ENCODE assay signal across 16 cellular contexts in the genomic region with DNA sequence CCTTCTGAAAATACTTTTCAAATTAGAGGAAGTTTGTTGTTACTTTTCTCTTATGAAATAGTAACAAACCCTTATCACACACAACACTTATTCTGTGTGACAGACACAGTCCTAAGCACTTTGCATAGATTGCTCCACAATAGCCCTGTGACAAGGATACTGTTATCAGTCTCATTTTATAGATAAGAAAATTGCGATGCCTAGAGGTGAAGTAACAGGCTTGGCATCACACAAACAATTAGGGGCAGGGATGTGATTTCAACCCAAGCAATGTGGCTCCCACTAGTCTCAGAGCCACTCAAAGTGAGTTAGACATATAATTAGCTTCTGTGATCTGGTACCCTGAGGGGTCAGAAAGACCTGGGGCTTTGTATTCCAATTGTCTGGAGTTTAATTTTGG.
A peak's percentile ranks its signal among the peaks of the same experiment; 100 is the strongest.
DNase-seq lines count a peak whose midpoint lies in the region; ATAC-seq and TF ChIP-seq lines count a peak whose summit lies in the region.
"Had no signal": no experiment of that assay in that cellular context is flagged by ENCODE, and none has a peak within 500 bp of the region (broad histone marks: within the 10 kb centered on the region; RNA-seq: fewer than 3 reads in every experiment).

No MANE protein-coding gene starts in this region.

- TF ChIP-seq CTCF in right atrium auricular region (IDR thresholded peaks at IDR 0.05): no peak
- no peak for TF ChIP-seq CTCF in endodermal cell (conservative IDR thresholded peaks at IDR 0.05)
- no peak for TF ChIP-seq CTCF in CD8-positive, alpha-beta T cell (IDR thresholded peaks at IDR 0.05)

- ATAC-seq in Right ventricle myocardium superior (ENCODE audit: poor library complexity): peak; percentile 66
- no peak for ATAC-seq in CD8-positive, alpha-beta T cell

- no peaks in the 10 kb centered on the region for H3K27me3 ChIP-seq in right atrium auricular region
- H3K27me3 ChIP-seq in endodermal cell (ENCODE audit: control insufficient read depth, insufficient read depth, low read length, poor library complexity, severe bottlenecking): peaks cover 13% of the 10 kb centered on the region
- no peaks in the 10 kb centered on the region for H3K27me3 ChIP-seq in CD8-positive, alpha-beta T cell (ENCODE audit: insufficient read depth, low read length)

- CTCF ChIA-PET in CD8-positive, alpha-beta T cell (lab: Charles Lee): no interaction called here

- no peaks in the 10 kb centered on the region for H3K27me3 Mint-ChIP-seq in endodermal cell (ENCODE audit: insufficient read depth)
- H3K27me3 Mint-ChIP-seq in CD8-positive, alpha-beta T cell (ENCODE audit: low read depth): no peaks in the 10 kb centered on the region
- H3K27me3 Mint-ChIP-seq: B cell had no signal

- no peak overlapping the region for H3K4me3 ChIP-seq in right atrium auricular region
- H3K4me3 ChIP-seq in endodermal cell (ENCODE audit: low read length): peak overlapping the region; percentile 34
- H3K4me3 ChIP-seq in CD8-positive, alpha-beta T cell (ENCODE audit: low read depth, low read length): no peak overlapping the region

- no peak overlapping the region for H3K9ac ChIP-seq in endodermal cell (ENCODE audit: extremely low read depth, low read length, poor library complexity, severe bottlenecking)

- WGBS in endodermal cell (ENCODE audit: insufficient coverage in 1 of 2, insufficient read length in 1 of 2), 2 experiments: 9 to 50% methylated on average over 1 of the region's 1 CpG

- H3K27ac Mint-ChIP-seq in endodermal cell: no peak overlapping the region
- H3K27ac Mint-ChIP-seq in CD8-positive, alpha-beta T cell: no peak overlapping the region
- H3K27ac Mint-ChIP-seq: B cell; CD4-positive, alpha-beta memory T cell; H9 had no signal

- H3K36me3 Mint-ChIP-seq in endodermal cell (ENCODE audit: low read depth): no peaks in the 10 kb centered on the region
- no peaks in the 10 kb centered on the region for H3K36me3 Mint-ChIP-seq in CD8-positive, alpha-beta T cell
- H3K36me3 Mint-ChIP-seq: CD4-positive, alpha-beta memory T cell had no signal

- H3K4me3 Mint-ChIP-seq in endodermal cell: no peak overlapping the region
- H3K4me3 Mint-ChIP-seq in CD8-positive, alpha-beta T cell: no peak overlapping the region
- H3K4me3 Mint-ChIP-seq: B cell; CD4-positive, alpha-beta memory T cell; H9 had no signal

- H3K9me3 Mint-ChIP-seq in endodermal cell: no peaks in the 10 kb centered on the region
- H3K9me3 Mint-ChIP-seq in CD8-positive, alpha-beta T cell: no peaks in the 10 kb centered on the region
- H3K9me3 Mint-ChIP-seq: H9 had no signal

- DNase-seq in Right ventricle myocardium superior: no peak
- DNase-seq in right atrium auricular region (ENCODE audit: low spot score): no peak
- peak; percentile 63 for DNase-seq in NCI-H69 (lab: John Stamatoyannopoulos, UW)
- DNase-seq in endodermal cell: no peak
- DNase-seq in CD8-positive, alpha-beta T cell: no peak
- DNase-seq in pons (ENCODE audit: low spot score): no peak
- DNase-seq in stimulated activated CD4-positive, alpha-beta T cell treated with anti-CD3 and anti-CD28 coated beads, Interleukin-4, amount 100 ng/mL, for 24 hours: no peak
- DNase-seq: CD4-positive, alpha-beta memory T cell; COR-L47; DMS153; DMS79 treated with DMSO at 0.1 percent for 48 hours; EL; GOT3; H9 had no signal

- H3K27ac ChIP-seq in right atrium auricular region (no peak overlapping the region), endodermal cell (ENCODE audit: low read depth, low read length) (no peak overlapping the region)
- no peak overlapping the region for H3K27ac ChIP-seq in CD8-positive, alpha-beta T cell (ENCODE audit: low read depth, low read length)
- H3K27ac ChIP-seq: C4-2B had no signal

- intact Hi-C loops in Right ventricle myocardium superior (cut with DNase I): no loop called here
- intact Hi-C loops in CD8-positive, alpha-beta T cell (cut with DNase I, micrococcal nuclease): no loop called here

- H3K4me1 Mint-ChIP-seq in endodermal cell: peaks cover 36% of the 10 kb centered on the region
- no peaks in the 10 kb centered on the region for H3K4me1 Mint-ChIP-seq in CD8-positive, alpha-beta T cell (ENCODE audit: low read depth)
- H3K4me1 Mint-ChIP-seq: B cell; CD4-positive, alpha-beta memory T cell; H9 had no signal

- H3K36me3 ChIP-seq in right atrium auricular region (no peaks in the 10 kb centered on the region), endodermal cell (ENCODE audit: control insufficient read depth, insufficient read depth, low read length) (no peaks in the 10 kb centered on the region)
- no peaks in the 10 kb centered on the region for H3K36me3 ChIP-seq in CD8-positive, alpha-beta T cell (ENCODE audit: insufficient read depth, low read length)

- no peaks in the 10 kb centered on the region for H3K4me1 ChIP-seq in right atrium auricular region
- H3K4me1 ChIP-seq in endodermal cell (ENCODE audit: control insufficient read depth, insufficient read depth, low read length): peaks cover 18% of the 10 kb centered on the region
- no peaks in the 10 kb centered on the region for H3K4me1 ChIP-seq in CD8-positive, alpha-beta T cell (ENCODE audit: insufficient read depth, low read length)

- POLR2A ChIA-PET in CD8-positive, alpha-beta T cell (lab: Charles Lee): no interaction called here

- H3K9me3 ChIP-seq in right atrium auricular region (no peaks in the 10 kb centered on the region), endodermal cell (ENCODE audit: control insufficient read depth, low read length) (no peaks in the 10 kb centered on the region)
- no peaks in the 10 kb centered on the region for H3K9me3 ChIP-seq in CD8-positive, alpha-beta T cell (ENCODE audit: low read length)
